8 cellular contexts compared by ENCODE assay signal in the genomic region with DNA sequence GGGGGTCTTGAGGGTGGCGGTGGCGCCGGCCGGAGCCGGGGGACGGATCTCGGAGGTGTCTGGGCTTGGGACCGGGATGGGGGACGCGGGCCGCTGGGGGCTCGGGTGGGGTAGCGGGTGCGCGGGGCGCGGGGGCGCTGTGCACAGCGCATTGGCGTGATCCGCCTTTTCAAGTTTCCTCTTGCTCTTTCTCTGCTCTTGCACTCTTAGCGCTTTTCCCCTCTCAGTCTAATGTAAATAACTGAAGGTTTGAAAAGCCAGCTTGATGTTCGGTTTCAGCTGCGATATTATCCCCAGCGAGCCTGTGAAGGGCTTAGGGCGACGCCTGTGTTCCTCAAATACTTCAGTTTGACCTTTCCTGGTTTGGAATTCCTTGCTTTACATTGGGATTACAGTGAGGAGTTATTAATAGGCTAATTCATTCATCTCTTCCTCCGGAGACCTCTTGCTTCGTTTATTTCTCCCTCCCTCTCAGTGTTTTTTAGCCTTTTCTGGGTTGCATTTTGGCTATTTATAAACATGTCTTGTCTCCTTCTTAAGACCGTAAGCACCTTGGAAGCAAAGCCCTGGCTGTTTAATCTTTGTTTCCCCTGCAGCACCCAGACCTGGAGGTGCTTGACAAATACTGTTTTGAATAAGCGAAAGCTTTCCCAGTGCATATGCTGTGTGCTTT. TPM values are rescaled to one million over a fixed set of nuclear protein-coding genes. Genes with fewer than 3 reads are reported as not detected.
DNase-seq lines count a peak whose midpoint lies in the region; ATAC-seq, FAIRE-seq and TF ChIP-seq lines count a peak whose summit lies in the region.

No MANE protein-coding gene starts in this region.

- no peaks in the 10 kb centered on the region for H3K9me3 ChIP-seq in CD4-positive, alpha-beta T cell (ENCODE audit: control insufficient read depth, low read length)
- no peaks in the 10 kb centered on the region for H3K9me3 ChIP-seq in SK-N-MC (ENCODE audit: low read depth, low read length)
- H3K9me3 ChIP-seq in kidney (ENCODE audit: control insufficient read depth in 1 of 2, low read length in 2 of 2), result no peaks in the 10 kb centered on the region

- POLR2A ChIA-PET in CD4-positive, alpha-beta T cell (lab: Charles Lee), result interaction anchor here (0.7 to 2.8 kb wide), 5 partner anchors 10 to 236 kb away, joined by 3 to 16 read pairs (median 4); a partner anchor contains a TSS
- POLR2A ChIA-PET in MCF 10A (lab: Yijun Ruan, JAX), result interaction anchor here (0.6 to 6.1 kb wide), 22 partner anchors 9 to 1371 kb away, joined by 3 to 76 read pairs (median 4); a partner anchor contains a TSS

- intact Hi-C loops in CD4-positive, alpha-beta T cell (cut with DNase I, micrococcal nuclease), result loop anchor here (2.0 to 5.0 kb wide), 3 partner anchors 71 to 356 kb away; a partner anchor contains a TSS
- intact Hi-C loops in MCF 10A (cut with micrococcal nuclease) (loop anchor here (5.0 kb wide), 2 partner anchors 71 to 211 kb away; a partner anchor contains a TSS), kidney (cut with DNase I) (no loop called here)

- no peaks in the 10 kb centered on the region for H3K27me3 ChIP-seq in CD4-positive, alpha-beta T cell (ENCODE audit: control insufficient read depth, insufficient read depth, low read length)

- DNase-seq in CD4-positive, alpha-beta T cell, result peak in 6 of 10 experiments; percentile 19 to 46 (median 26)
- peak; percentile 17 for DNase-seq in GM19238 (ENCODE audit: insufficient read length, low spot score)
- no peak for DNase-seq in SK-N-MC (ENCODE audit: low read depth, low spot score)
- peak; percentile 53 for DNase-seq in MCF 10A (ENCODE audit: unreplicated experiment)
- DNase-seq in kidney, result no peak
- peak; percentile 17 for DNase-seq in stimulated activated CD4-positive, alpha-beta T cell treated with anti-CD3 and anti-CD28 coated beads, Interleukin-1b, Interleukin-23, amount 100 ng/mL, for 48 hours
- DNase-seq in mucosa of gallbladder (ENCODE audit: low spot score), result no peak

- H3K4me1 Mint-ChIP-seq in CD4-positive, alpha-beta T cell (ENCODE audit: low read depth), result peaks cover 43% of the 10 kb centered on the region
- H3K4me1 Mint-ChIP-seq in MCF 10A (ENCODE audit: insufficient read depth, unreplicated experiment), result peaks cover 48% of the 10 kb centered on the region

- H3K27me3 Mint-ChIP-seq in CD4-positive, alpha-beta T cell, result no peaks in the 10 kb centered on the region
- no peaks in the 10 kb centered on the region for H3K27me3 Mint-ChIP-seq in MCF 10A (ENCODE audit: insufficient read depth, unreplicated experiment)

- peak overlapping the region; percentile 99 for H3K4me3 Mint-ChIP-seq in CD4-positive, alpha-beta T cell
- peak overlapping the region; percentile 80 for H3K4me3 Mint-ChIP-seq in MCF 10A (ENCODE audit: unreplicated experiment)

- peak; percentile 16 for TF ChIP-seq CTCF in CD4-positive, alpha-beta T cell (IDR thresholded peaks at IDR 0.05)
- TF ChIP-seq CTCF in MCF 10A (IDR thresholded peaks at IDR 0.05; ENCODE audit: unreplicated experiment) (no peak), kidney (IDR thresholded peaks at IDR 0.05; ENCODE audit: borderline replicate concordance, extremely low read depth, insufficient read depth) (no peak)

- H3K36me3 ChIP-seq in SK-N-MC (ENCODE audit: insufficient read depth, low read length) (no peaks in the 10 kb centered on the region), kidney (ENCODE audit: control insufficient read depth in 1 of 2, insufficient read depth in 2 of 2, low read length in 2 of 2) (no peaks in the 10 kb centered on the region)

- H3K27ac ChIP-seq in CD4-positive, alpha-beta T cell (ENCODE audit: low read depth, low read length), result no peak overlapping the region
- H3K27ac ChIP-seq in SK-N-MC (no peak overlapping the region), kidney (ENCODE audit: low read depth in 2 of 2, low read length in 2 of 2) (peak overlapping the region; percentile 60 to 81)

- H3K4me3 ChIP-seq in SK-N-MC (peak overlapping the region; percentile 67), kidney (ENCODE audit: low read length in 2 of 2) (peak overlapping the region; percentile 91 to 95)

- peaks cover 7% of the 10 kb centered on the region for H3K36me3 Mint-ChIP-seq in CD4-positive, alpha-beta T cell (ENCODE audit: low read depth)
- H3K36me3 Mint-ChIP-seq in MCF 10A (ENCODE audit: insufficient read depth, unreplicated experiment), result peaks cover 28% of the 10 kb centered on the region

- FAIRE-seq in kidney (lab: Jason Lieb, UNC), result no peak

- peaks cover 6% of the 10 kb centered on the region for H3K9me3 Mint-ChIP-seq in CD4-positive, alpha-beta T cell
- peaks cover 6% of the 10 kb centered on the region for H3K9me3 Mint-ChIP-seq in MCF 10A (ENCODE audit: unreplicated experiment)

- no peak overlapping the region for H3K9ac ChIP-seq in SK-N-MC (ENCODE audit: insufficient read length)
- H3K9ac ChIP-seq in kidney (ENCODE audit: low read length in 2 of 2), result peak overlapping the region; percentile 81 to 92

- no TSS peak for BruUV-seq in MCF 10A (replicated peaks; lab: Mats Ljungman, UMichigan)

- peak; percentile 73 for ATAC-seq in CD4-positive, alpha-beta T cell (ENCODE audit: poor library complexity)
- ATAC-seq in HG03378 (IDR thresholded peaks at IDR 0.05; ENCODE audit: unreplicated experiment), result peak; percentile 31

- peak overlapping the region; percentile 77 for H3K27ac Mint-ChIP-seq in CD4-positive, alpha-beta T cell
- H3K27ac Mint-ChIP-seq in MCF 10A (ENCODE audit: low read depth, unreplicated experiment), result peak overlapping the region; percentile 77

- H3K4me1 ChIP-seq in kidney (ENCODE audit: control insufficient read depth in 1 of 2, insufficient read depth in 1 of 2, low read depth in 1 of 2, low read length in 2 of 2), result peaks cover 12 to 15% of the 10 kb centered on the region in 2 donors

- CTCF ChIA-PET in CD4-positive, alpha-beta T cell (lab: Charles Lee), result no interaction called here
- CTCF ChIA-PET in MCF 10A (lab: Yijun Ruan, JAX), result interaction anchor here (0.6 to 1.2 kb wide), 3 partner anchors 10 to 323 kb away, joined by 3 to 4 read pairs (median 4); no protein-coding TSS in a partner anchor

RNA-seq across cellular contexts. Expression of a gene that starts 0.7 kb away (rescaled TPM):
- 10 to 100 TPM; 26.7 to 28.7 TPM for total RNA-seq in CD4-positive, alpha-beta T cell
- total RNA-seq in MCF 10A (2022), result 87.4 and 88.6 TPM in 2 replicates
- 56.0 TPM for total RNA-seq in kidney
- polyA plus RNA-seq in kidney (ENCODE audit: insufficient read depth, low read depth, low replicate concordance), result 38.3 TPM
- total RNA-seq in mucosa of gallbladder, result 109 TPM

Comparison
In these comparisons a context has a peak if more than half of its experiments do, and no peak if none do; other contexts are left out.
1. DNase-seq: peak in CD4-positive, alpha-beta T cell (6 of 10), GM19238 (single experiment), MCF 10A (single experiment) and stimulated activated CD4-positive, alpha-beta T cell treated with anti-CD3 and anti-CD28 coated beads, Interleukin-1b, Interleukin-23, amount 100 ng/mL, for 48 hours (single experiment); none in SK-N-MC (single experiment), kidney (single experiment) and mucosa of gallbladder (single experiment).
2. H3K27ac ChIP-seq: peak in kidney (2 of 2); none in CD4-positive, alpha-beta T cell (single experiment) and SK-N-MC (single experiment).